32 cellular contexts compared by ENCODE assay signal in the genomic region with DNA sequence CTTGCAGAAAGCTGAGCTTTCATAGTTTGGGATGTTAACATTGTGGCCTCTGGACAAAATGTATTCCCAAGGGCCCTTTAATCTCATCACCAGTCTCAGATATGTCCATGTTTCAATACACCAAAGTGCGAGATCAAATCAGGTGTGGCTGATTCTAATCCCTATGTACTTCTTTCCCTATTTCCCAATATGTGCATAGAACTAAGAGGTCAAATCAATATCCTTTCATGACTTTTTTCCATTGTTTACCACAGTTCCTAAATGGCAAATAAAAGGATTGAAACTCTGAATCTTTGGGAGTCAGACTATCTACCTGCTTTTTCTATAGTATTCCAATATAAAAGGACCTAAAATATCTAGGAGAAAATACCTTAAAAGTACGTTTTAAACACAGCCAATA.
"Had no signal": no experiment of that assay in that cellular context is flagged by ENCODE, and none has a peak within 500 bp of the region (broad histone marks: within the 10 kb centered on the region; RNA-seq: fewer than 3 reads in every experiment).

No MANE protein-coding gene starts in this region.

- ATAC-seq: activated CD4-positive, alpha-beta T cell treated with anti-CD3 and anti-CD28 coated beads for 36 hours; activated CD4-positive, CD25-positive, alpha-beta regulatory T cell treated with anti-CD3 and anti-CD28 coated beads, Interleukin-2, amount 50 U/mL, for 24 hours; activated CD8-positive, alpha-beta memory T cell treated with anti-CD3 and anti-CD28 coated beads, Interleukin-2, amount 10 ng/mL, durations not matched to agents 7 days and 5 days; activated CD8-positive, alpha-beta T cell treated with anti-CD3 and anti-CD28 coated beads, Interleukin-2, amount 10 ng/mL, durations not matched to agents 7 days and 5 days; body of pancreas; WTC11 had no signal

- H3K9me3 ChIP-seq: adrenal gland, body of pancreas, breast epithelium had no signal

- H3K27ac ChIP-seq: body of pancreas, brain microvascular endothelial cell, breast epithelium, WERI-Rb-1 had no signal

- H3K27me3 ChIP-seq: adrenal gland, body of pancreas, brain microvascular endothelial cell, breast epithelium had no signal

- DNase-seq: activated CD4-positive, alpha-beta memory T cell treated with anti-CD3 and anti-CD28 coated beads, Interleukin-2, amount 10 ng/mL, durations not matched to agents 7 days and 5 days; activated CD4-positive, alpha-beta T cell treated with anti-CD3 and anti-CD28 coated beads for 1 hour; activated CD4-positive, alpha-beta T cell treated with anti-CD3 and anti-CD28 coated beads for 36 hours; activated CD4-positive, alpha-beta T cell treated with anti-CD3 and anti-CD28 coated beads for 48 hours; activated CD4-positive, alpha-beta T cell treated with anti-CD3 and anti-CD28 coated beads, Interleukin-2, amount 10 ng/mL, durations not matched to agents 7 days and 5 days; activated CD4-positive, alpha-beta T cell treated with anti-CD3 and anti-CD28 coated beads, Interleukin-2, amount 50 U/mL, for 48 hours; activated CD4-positive, CD25-positive, alpha-beta regulatory T cell; activated CD8-positive, alpha-beta memory T cell treated with anti-CD3 and anti-CD28 coated beads for 24 hours; activated CD8-positive, alpha-beta memory T cell treated with anti-CD3 and anti-CD28 coated beads, Interleukin-2, amount 10 ng/mL, durations not matched to agents 7 days and 5 days; activated CD8-positive, alpha-beta memory T cell treated with anti-CD3 and anti-CD28 coated beads, Interleukin-2, amount 50 U/mL, for 48 hours; activated CD8-positive, alpha-beta T cell treated with anti-CD3 and anti-CD28 coated beads, Interleukin-2, amount 10 ng/mL, durations not matched to agents 7 days and 5 days; activated effector memory CD4-positive, alpha-beta T cell treated with Interleukin-2 at 50 U/mL for 16 hours; activated gamma-delta T cell; activated naive CD4-positive, alpha-beta T cell treated with anti-CD3 and anti-CD28 coated beads, Interleukin-2, amount 10 ng/mL, durations not matched to agents 7 days and 5 days; activated naive CD4-positive, alpha-beta T cell treated with Interleukin-2 at 50 U/mL for 16 hours; activated naive CD8-positive, alpha-beta T cell treated with anti-CD3 and anti-CD28 coated beads, Interleukin-2, amount 10 ng/mL, durations not matched to agents 7 days and 5 days; activated T-cell treated with anti-CD3 and anti-CD28 coated beads, Interleukin-2, amount 50 U/mL, for 24 hours; activated T-cell treated with anti-CD3 and anti-CD28 coated beads, Interleukin-2, amount 50 U/mL, for 48 hours; amniotic stem cell; aorta; body of pancreas; brain microvascular endothelial cell; central memory CD4-positive, alpha-beta T cell; T-helper 1 cell; T-helper 2 cell; T-helper 9 cell; WERI-Rb-1 had no signal

- H3K4me3 ChIP-seq: adrenal gland, body of pancreas, breast epithelium had no signal

- FAIRE-seq: astrocyte had no signal

- H3K4me1 ChIP-seq: body of pancreas, breast epithelium had no signal

- H3K36me3 ChIP-seq: adrenal gland, brain microvascular endothelial cell, breast epithelium, WERI-Rb-1 had no signal
